Comparison of ENCODE assay signal across 17 cellular contexts in the genomic region with DNA sequence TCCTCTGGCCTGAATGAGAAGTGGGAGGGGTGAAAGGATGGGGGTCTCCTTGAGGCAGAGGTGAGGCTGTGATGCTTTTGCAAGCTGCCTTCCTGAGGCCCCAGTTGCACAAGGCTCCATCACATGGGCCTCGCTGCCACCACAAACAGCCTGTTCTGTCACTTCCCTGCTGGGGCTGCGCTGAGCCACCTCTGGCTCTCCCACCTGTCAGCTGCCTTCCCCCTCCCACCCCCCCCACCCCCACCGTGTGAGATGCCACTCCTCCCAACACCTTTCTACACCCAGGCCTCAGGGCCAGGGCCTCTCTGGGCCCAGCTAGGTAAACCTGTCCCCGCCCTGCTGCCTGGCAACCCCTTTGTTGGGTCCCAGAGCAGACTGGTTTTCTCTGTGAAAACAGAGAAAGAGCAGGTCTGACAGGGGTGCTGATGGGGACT. TPM values are rescaled to one million over a fixed set of nuclear protein-coding genes. Genes with fewer than 3 reads are reported as not detected.
DNase-seq lines count a peak whose midpoint lies in the region; ATAC-seq and TF ChIP-seq lines count a peak whose summit lies in the region.
"Had no signal": no experiment of that assay in that cellular context is flagged by ENCODE, and none has a peak within 500 bp of the region (broad histone marks: within the 10 kb centered on the region; RNA-seq: fewer than 3 reads in every experiment).

No MANE protein-coding gene starts in this region.

- H3K36me3 Mint-ChIP-seq in activated naive CD4-positive, alpha-beta T cell treated with anti-CD3 and anti-CD28 coated beads for 36 hours (ENCODE audit: low read depth) = no peaks in the 10 kb centered on the region
- no peaks in the 10 kb centered on the region for H3K36me3 Mint-ChIP-seq in activated naive CD4-positive, alpha-beta T cell treated with anti-CD3 and anti-CD28 coated beads, Interleukin-2, amount 10 ng/mL, durations not matched to agents 7 days and 5 days
- H3K36me3 Mint-ChIP-seq: activated CD8-positive, alpha-beta memory T cell treated with anti-CD3 and anti-CD28 coated beads, Interleukin-2, amount 10 ng/mL, durations not matched to agents 7 days and 5 days had no signal

- ATAC-seq in aorta (ENCODE audit: low FRiP score) (no peak), gastroesophageal sphincter (no peak), GM18907 (IDR thresholded peaks at IDR 0.05; ENCODE audit: unreplicated experiment) (no peak)
- ATAC-seq: activated CD8-positive, alpha-beta memory T cell treated with anti-CD3 and anti-CD28 coated beads, Interleukin-2, amount 10 ng/mL, durations not matched to agents 7 days and 5 days; HCT116 had no signal

- H3K27ac Mint-ChIP-seq in activated naive CD4-positive, alpha-beta T cell treated with anti-CD3 and anti-CD28 coated beads for 36 hours = no peak overlapping the region
- H3K27ac Mint-ChIP-seq in activated naive CD4-positive, alpha-beta T cell treated with anti-CD3 and anti-CD28 coated beads, Interleukin-2, amount 10 ng/mL, durations not matched to agents 7 days and 5 days = no peak overlapping the region
- H3K27ac Mint-ChIP-seq: activated CD8-positive, alpha-beta memory T cell treated with anti-CD3 and anti-CD28 coated beads, Interleukin-2, amount 10 ng/mL, durations not matched to agents 7 days and 5 days had no signal

- CTCF ChIA-PET in activated naive CD4-positive, alpha-beta T cell treated with anti-CD3 and anti-CD28 coated beads for 36 hours (lab: Charles Lee) = interaction anchor here (0.7 kb wide), 1 partner anchor 80 kb away, joined by 3 read pairs; no protein-coding TSS in a partner anchor
- CTCF ChIA-PET in activated naive CD4-positive, alpha-beta T cell treated with anti-CD3 and anti-CD28 coated beads, Interleukin-2, amount 10 ng/mL, durations not matched to agents 7 days and 5 days (lab: Charles Lee) = interaction anchor here (0.6 kb wide), 1 partner anchor 39 kb away, joined by 3 read pairs; no protein-coding TSS in a partner anchor

- H3K9me3 ChIP-seq in esophagus squamous epithelium = no peaks in the 10 kb centered on the region
- H3K9me3 ChIP-seq in aorta (ENCODE audit: control insufficient read depth, low read length) = no peaks in the 10 kb centered on the region
- H3K9me3 ChIP-seq in gastroesophageal sphincter = no peaks in the 10 kb centered on the region

- 53 to 60% methylated on average over 2 to 3 of the region's 4 CpGs for WGBS in esophagus squamous epithelium, 2 donors
- WGBS in aorta, 2 donors = 80 to 83% methylated on average over 4 of the region's 4 CpGs
- no CpG with 5 or more reads among the region's 4 CpGs for WGBS in gastroesophageal sphincter (ENCODE audit: low coverage in 1 of 2), 2 donors

- TF ChIP-seq CTCF in esophagus squamous epithelium (IDR thresholded peaks at IDR 0.05) (no peak), gastroesophageal sphincter (IDR thresholded peaks at IDR 0.05) (no peak)

- H3K27me3 Mint-ChIP-seq in activated naive CD4-positive, alpha-beta T cell treated with anti-CD3 and anti-CD28 coated beads for 36 hours (ENCODE audit: low read depth) = peaks cover 9% of the 10 kb centered on the region
- H3K27me3 Mint-ChIP-seq in activated naive CD4-positive, alpha-beta T cell treated with anti-CD3 and anti-CD28 coated beads, Interleukin-2, amount 10 ng/mL, durations not matched to agents 7 days and 5 days = peaks cover 50% of the 10 kb centered on the region

- H3K4me1 ChIP-seq in esophagus squamous epithelium (peaks cover 21 to 53% (median 28%) of the 10 kb centered on the region in 3 donors), aorta (ENCODE audit: control insufficient read depth in 1 of 2, insufficient read depth in 2 of 2, low read length in 2 of 2) (peaks cover 0 to 2% of the 10 kb centered on the region in 2 donors), gastroesophageal sphincter (peaks cover 0 to 32% (median 13%) of the 10 kb centered on the region in 3 donors)

- H3K4me3 ChIP-seq in esophagus squamous epithelium (no peak overlapping the region), aorta (ENCODE audit: low read length in 2 of 2) (no peak overlapping the region), gastroesophageal sphincter (no peak overlapping the region)

- TF ChIP-seq EP300 in gastroesophageal sphincter (IDR thresholded peaks at IDR 0.05) = no peak

- H3K27ac ChIP-seq in esophagus squamous epithelium (peak overlapping the region in 3 of 4 donors; percentile 58 to 75 (median 70)), aorta (ENCODE audit: low read depth in 1 of 2, low read length in 2 of 2) (no peak overlapping the region), gastroesophageal sphincter (no peak overlapping the region)

- H3K4me1 Mint-ChIP-seq in activated naive CD4-positive, alpha-beta T cell treated with anti-CD3 and anti-CD28 coated beads for 36 hours (ENCODE audit: low read depth) = peaks cover 2% of the 10 kb centered on the region
- no peaks in the 10 kb centered on the region for H3K4me1 Mint-ChIP-seq in activated naive CD4-positive, alpha-beta T cell treated with anti-CD3 and anti-CD28 coated beads, Interleukin-2, amount 10 ng/mL, durations not matched to agents 7 days and 5 days
- H3K4me1 Mint-ChIP-seq: activated CD8-positive, alpha-beta memory T cell treated with anti-CD3 and anti-CD28 coated beads, Interleukin-2, amount 10 ng/mL, durations not matched to agents 7 days and 5 days; neural crest cell had no signal

- H3K4me3 Mint-ChIP-seq in activated naive CD4-positive, alpha-beta T cell treated with anti-CD3 and anti-CD28 coated beads for 36 hours = no peak overlapping the region
- no peak overlapping the region for H3K4me3 Mint-ChIP-seq in activated naive CD4-positive, alpha-beta T cell treated with anti-CD3 and anti-CD28 coated beads, Interleukin-2, amount 10 ng/mL, durations not matched to agents 7 days and 5 days
- H3K4me3 Mint-ChIP-seq: activated CD8-positive, alpha-beta memory T cell treated with anti-CD3 and anti-CD28 coated beads, Interleukin-2, amount 10 ng/mL, durations not matched to agents 7 days and 5 days; neural crest cell had no signal

- H3K9me3 Mint-ChIP-seq in activated naive CD4-positive, alpha-beta T cell treated with anti-CD3 and anti-CD28 coated beads for 36 hours = no peaks in the 10 kb centered on the region
- H3K9me3 Mint-ChIP-seq in activated naive CD4-positive, alpha-beta T cell treated with anti-CD3 and anti-CD28 coated beads, Interleukin-2, amount 10 ng/mL, durations not matched to agents 7 days and 5 days = no peaks in the 10 kb centered on the region
- H3K9me3 Mint-ChIP-seq: neural crest cell had no signal

- TF ChIP-seq POLR2A in esophagus squamous epithelium (IDR thresholded peaks at IDR 0.05) = no peak
- TF ChIP-seq POLR2A in gastroesophageal sphincter (IDR thresholded peaks at IDR 0.05) = no peak

- H3K36me3 ChIP-seq in esophagus squamous epithelium = no peaks in the 10 kb centered on the region
- no peaks in the 10 kb centered on the region for H3K36me3 ChIP-seq in aorta (ENCODE audit: control insufficient read depth in 1 of 2, insufficient read depth in 2 of 2, low read length in 1 of 2)
- H3K36me3 ChIP-seq in gastroesophageal sphincter = no peaks in the 10 kb centered on the region

- H3K27me3 ChIP-seq in esophagus squamous epithelium (peaks cover 0 to 3% (median 0%) of the 10 kb centered on the region in 4 donors), aorta (ENCODE audit: control insufficient read depth in 1 of 2, insufficient read depth in 2 of 2, low read length in 1 of 2) (no peaks in the 10 kb centered on the region), gastroesophageal sphincter (no peaks in the 10 kb centered on the region)

- intact Hi-C loops in activated naive CD4-positive, alpha-beta T cell treated with anti-CD3 and anti-CD28 coated beads for 36 hours (cut with micrococcal nuclease) = no loop called here
- intact Hi-C loops in esophagus squamous epithelium (cut with DNase I) = loop anchor here (10.0 kb wide), 1 partner anchor 242 kb away; a partner anchor contains a TSS
- intact Hi-C loops in aorta (cut with DNase I) = loop anchor here in 1 of 2 donors (10.0 kb wide), 1 partner anchor 242 kb away; a partner anchor contains a TSS

- DNase-seq in activated naive CD4-positive, alpha-beta T cell treated with anti-CD3 and anti-CD28 coated beads for 36 hours = peak; percentile 0
- DNase-seq in activated naive CD4-positive, alpha-beta T cell treated with anti-CD3 and anti-CD28 coated beads, Interleukin-2, amount 10 ng/mL, durations not matched to agents 7 days and 5 days = no peak
- DNase-seq in NCI-H510A (lab: John Stamatoyannopoulos, UW) (peak; percentile 24), esophagus squamous epithelium (lab: John Stamatoyannopoulos, UW) (no peak), aorta (peak; percentile 33 to 47)
- DNase-seq: activated CD4-positive, CD25-positive, alpha-beta regulatory T cell; activated CD8-positive, alpha-beta memory T cell treated with anti-CD3 and anti-CD28 coated beads, Interleukin-2, amount 10 ng/mL, durations not matched to agents 7 days and 5 days; activated naive CD4-positive, alpha-beta T cell treated with anti-CD3 and anti-CD28 coated beads, Interleukin-2, amount 50 U/mL, for 16 hours; Calu3; mesenchymal stem cell; NCI-H1930; NCI-H82; retina had no signal

RNA-seq across cellular contexts. Expression of a gene that starts 4.5 kb away (rescaled TPM):
- total RNA-seq in activated naive CD4-positive, alpha-beta T cell treated with anti-CD3 and anti-CD28 coated beads for 36 hours = not detected
- total RNA-seq in esophagus squamous epithelium (10 to 100 TPM; 16.5 to 79.2 (median 47.7) TPM), aorta (10 to 100 TPM; 51.5 to 70.9 TPM), gastroesophageal sphincter (100 to 1,000 TPM in 1 of 4 donors, 10 to 100 TPM in 3; 75.0 to 200 (median 92.7) TPM)
- polyA plus RNA-seq in aorta = 10 to 100 TPM; 12.8 to 23.3 TPM

RNA-seq across cellular contexts. Expression of a gene that starts 25.4 kb away (rescaled TPM):
- under 1 TPM; 0.47 to 0.74 TPM for total RNA-seq in activated naive CD4-positive, alpha-beta T cell treated with anti-CD3 and anti-CD28 coated beads for 36 hours
- total RNA-seq in esophagus squamous epithelium (10 to 100 TPM; 14.7 to 22.2 (median 16.7) TPM), aorta (10 to 100 TPM; 39.8 to 68.1 TPM), gastroesophageal sphincter (10 to 100 TPM; 32.8 to 48.7 (median 37.6) TPM)
- 10 to 100 TPM; 19.2 to 29.5 TPM for polyA plus RNA-seq in aorta

RNA-seq across cellular contexts. Expression of a gene that starts 41.2 kb away (rescaled TPM):
- 1 to 10 TPM; 1.9 to 2.0 TPM for total RNA-seq in activated naive CD4-positive, alpha-beta T cell treated with anti-CD3 and anti-CD28 coated beads for 36 hours
- total RNA-seq in esophagus squamous epithelium = under 1 TPM in 3 of 4 donors, not detected in 1; 0.11 to 0.79 (median 0.38) TPM
- 1 to 10 TPM; 4.6 to 5.5 TPM for total RNA-seq in aorta
- polyA plus RNA-seq in aorta = 1 to 10 TPM; 1.3 to 1.7 TPM
- total RNA-seq in gastroesophageal sphincter = 1 to 10 TPM in 1 of 4 donors, under 1 TPM in 3; 0.25 to 1.1 (median 0.61) TPM

Comparison
In these comparisons a context has a peak if more than half of its experiments do, and no peak if none do; other contexts are left out.
1. DNase-seq: peak in activated naive CD4-positive, alpha-beta T cell treated with anti-CD3 and anti-CD28 coated beads for 36 hours (single experiment), NCI-H510A (single experiment) and aorta (2 of 2); none in activated naive CD4-positive, alpha-beta T cell treated with anti-CD3 and anti-CD28 coated beads, Interleukin-2, amount 10 ng/mL, durations not matched to agents 7 days and 5 days (single experiment) and esophagus squamous epithelium (single experiment).
2. H3K27ac ChIP-seq: peak in esophagus squamous epithelium (3 of 4); none in aorta (0 of 2) and gastroesophageal sphincter (0 of 4).
3. RNA of a gene that starts 4.5 kb away (total RNA-seq): 75.0 to 200 TPM in gastroesophageal sphincter, 51.5 to 70.9 TPM in aorta and 16.5 to 79.2 TPM in esophagus squamous epithelium; not detected in activated naive CD4-positive, alpha-beta T cell treated with anti-CD3 and anti-CD28 coated beads for 36 hours; every median in the first group is over 10 times any median in the second.
4. RNA of a gene that starts 25.4 kb away (total RNA-seq): 39.8 to 68.1 TPM in aorta, 32.8 to 48.7 TPM in gastroesophageal sphincter and 14.7 to 22.2 TPM in esophagus squamous epithelium; 0.47 to 0.74 TPM in activated naive CD4-positive, alpha-beta T cell treated with anti-CD3 and anti-CD28 coated beads for 36 hours; every median in the first group is over 4 times any median in the second.